ENCODE assay signal across 15 cellular contexts in the genomic region with DNA sequence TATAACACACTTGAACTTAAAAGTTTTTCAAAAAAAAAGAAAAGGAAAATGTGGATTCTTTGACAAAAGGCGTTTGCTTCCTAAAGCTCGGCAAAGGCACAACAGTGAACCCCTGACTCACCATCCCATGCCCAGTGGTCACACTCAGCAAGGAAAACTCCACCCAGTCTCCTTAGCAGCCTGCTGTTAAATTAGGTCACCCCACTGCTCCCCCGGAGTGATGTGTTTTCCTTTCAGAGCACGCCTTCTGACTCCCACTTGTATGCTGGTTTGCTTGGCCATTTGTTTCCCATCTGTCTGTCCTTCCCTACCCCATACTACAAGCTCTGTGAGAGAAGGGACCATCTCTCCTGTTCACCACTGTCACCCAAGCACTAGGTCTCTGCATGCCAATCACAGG. TPM values are rescaled to one million over a fixed set of nuclear protein-coding genes. Genes with fewer than 3 reads are reported as not detected.
DNase-seq lines count a peak whose midpoint lies in the region; ATAC-seq, FAIRE-seq and TF ChIP-seq lines count a peak whose summit lies in the region.
"Had no signal": no experiment of that assay in that cellular context is flagged by ENCODE, and none has a peak within 500 bp of the region (broad histone marks: within the 10 kb centered on the region; RNA-seq: fewer than 3 reads in every experiment).

No MANE protein-coding gene starts in this region.

- H3K27ac Mint-ChIP-seq in osteocyte (ENCODE audit: unreplicated experiment), result no peak overlapping the region
- H3K27ac Mint-ChIP-seq: stimulated activated effector memory CD8-positive, alpha-beta T cell treated with anti-CD3 and anti-CD28 coated beads, Interleukin-12 subunit alpha, Interleukin-12 subunit beta, amount 100 ng/mL, for 72 hours had no signal

- no peak for FAIRE-seq in kidney (lab: Jason Lieb, UNC)

- H3K4me1 Mint-ChIP-seq in osteocyte (ENCODE audit: unreplicated experiment), result peaks cover 11% of the 10 kb centered on the region

- intact Hi-C loops in kidney (cut with DNase I), result no loop called here

- H3K9me3 Mint-ChIP-seq in osteocyte (ENCODE audit: unreplicated experiment), result no peaks in the 10 kb centered on the region
- H3K9me3 Mint-ChIP-seq: activated T-cell treated with anti-CD3 and anti-CD28 coated beads, Interleukin-2, amount 50 U/mL, for 4 hours; stimulated activated effector memory CD8-positive, alpha-beta T cell treated with anti-CD3 and anti-CD28 coated beads, Interleukin-12 subunit alpha, Interleukin-12 subunit beta, amount 100 ng/mL, for 72 hours had no signal

- TF ChIP-seq CTCF in epithelial cell of proximal tubule (conservative IDR thresholded peaks at IDR 0.05; ENCODE audit: low read depth, low read length) (no peak), osteocyte (IDR thresholded peaks at IDR 0.05) (no peak), kidney (IDR thresholded peaks at IDR 0.05; ENCODE audit: borderline replicate concordance, extremely low read depth, insufficient read depth) (no peak)

- H3K4me1 ChIP-seq in kidney (ENCODE audit: control insufficient read depth in 1 of 2, insufficient read depth in 1 of 2, low read depth in 1 of 2, low read length in 2 of 2), result no peaks in the 10 kb centered on the region
- H3K4me1 ChIP-seq: gastrocnemius medialis had no signal

- H3K27ac ChIP-seq in kidney (ENCODE audit: low read depth in 2 of 2, low read length in 2 of 2), result no peak overlapping the region
- H3K27ac ChIP-seq: gastrocnemius medialis had no signal

- DNase-seq in G401 (ENCODE audit: low spot score) (peak; percentile 28), NCI-H345 treated with DMSO at 0.1 percent for 48 hours (lab: John Stamatoyannopoulos, UW; ENCODE audit: unreplicated experiment) (peak; percentile 6), epithelial cell of proximal tubule (ENCODE audit: low read depth) (peak; percentile 19), osteocyte (ENCODE audit: extremely low spot score, unreplicated experiment) (peak; percentile 49), erythroblast (lab: John Stamatoyannopoulos, UW) (no peak), kidney (no peak)
- DNase-seq: activated T-cell treated with anti-CD3 and anti-CD28 coated beads, Interleukin-2, amount 50 U/mL, for 4 hours; gastrocnemius medialis; Karpas-422; left colon; NCI-H524 had no signal

- no peaks in the 10 kb centered on the region for H3K9me3 ChIP-seq in kidney (ENCODE audit: control insufficient read depth in 1 of 2, low read length in 2 of 2)
- H3K9me3 ChIP-seq: gastrocnemius medialis had no signal

- no peak overlapping the region for H3K9ac ChIP-seq in kidney (ENCODE audit: low read length in 2 of 2)

- H3K4me3 Mint-ChIP-seq in osteocyte (ENCODE audit: unreplicated experiment), result no peak overlapping the region
- H3K4me3 Mint-ChIP-seq: activated T-cell treated with anti-CD3 and anti-CD28 coated beads, Interleukin-2, amount 50 U/mL, for 4 hours; stimulated activated effector memory CD8-positive, alpha-beta T cell treated with anti-CD3 and anti-CD28 coated beads, Interleukin-12 subunit alpha, Interleukin-12 subunit beta, amount 100 ng/mL, for 72 hours had no signal

- no peak for TF ChIP-seq POLR2A in erythroblast (IDR thresholded peaks at IDR 0.05; ENCODE audit: low read length)

- H3K36me3 Mint-ChIP-seq in osteocyte (ENCODE audit: unreplicated experiment), result no peaks in the 10 kb centered on the region
- H3K36me3 Mint-ChIP-seq: stimulated activated effector memory CD8-positive, alpha-beta T cell treated with anti-CD3 and anti-CD28 coated beads, Interleukin-12 subunit alpha, Interleukin-12 subunit beta, amount 100 ng/mL, for 72 hours had no signal

- in situ Hi-C loops in G401 (cut with HindIII; ENCODE audit: low sequenced_read_pairs), result no loop called here

- H3K36me3 ChIP-seq in kidney (ENCODE audit: control insufficient read depth in 1 of 2, insufficient read depth in 2 of 2, low read length in 2 of 2), result no peaks in the 10 kb centered on the region
- H3K36me3 ChIP-seq: gastrocnemius medialis had no signal

- H3K4me3 ChIP-seq in epithelial cell of proximal tubule (ENCODE audit: low read depth, low read length), result no peak overlapping the region
- H3K4me3 ChIP-seq in kidney (ENCODE audit: low read length in 2 of 2), result no peak overlapping the region
- H3K4me3 ChIP-seq: gastrocnemius medialis had no signal

- ATAC-seq in GM18873 (IDR thresholded peaks at IDR 0.05; ENCODE audit: low FRiP score, unreplicated experiment) (no peak), GM21515 (IDR thresholded peaks at IDR 0.05; ENCODE audit: unreplicated experiment) (no peak)
- ATAC-seq: activated T-cell treated with anti-CD3 and anti-CD28 coated beads, Interleukin-2, amount 50 U/mL, for 4 hours; left colon; Right ventricle myocardium inferior; stimulated activated effector memory CD8-positive, alpha-beta T cell treated with anti-CD3 and anti-CD28 coated beads, Interleukin-12 subunit alpha, Interleukin-12 subunit beta, amount 100 ng/mL, for 72 hours had no signal

- peaks cover 3% of the 10 kb centered on the region for H3K27me3 Mint-ChIP-seq in osteocyte (ENCODE audit: unreplicated experiment)

RNA-seq across cellular contexts. Expression of gene RETREG1, which starts 23.8 kb away (rescaled TPM):
- total RNA-seq in G401 (2014; rRNA removed; shearing (Covaris generic)), result not detected in 2 replicates
- total RNA-seq in epithelial cell of proximal tubule, result 6.4 and 17.5 TPM in 2 replicates
- total RNA-seq in osteocyte, result 0.78 and 0.91 TPM in 2 replicates
- total RNA-seq in kidney, result 104 TPM
- 53.6 TPM for polyA plus RNA-seq in kidney (ENCODE audit: insufficient read depth, low read depth, low replicate concordance)

Comparison
In these comparisons a context has a peak if more than half of its experiments do, and no peak if none do; other contexts are left out.
1. DNase-seq: peak in G401 (single experiment), NCI-H345 treated with DMSO at 0.1 percent for 48 hours (single experiment), epithelial cell of proximal tubule (single experiment) and osteocyte (single experiment); none in erythroblast (0 of 2) and kidney (single experiment).